In genomic region chr5:169218176-169218575, GRCh38 we compare ENCODE assay signal across 22 cellular contexts.
"Had no signal": no experiment of that assay in that cellular context is flagged by ENCODE, and none has a peak within 500 bp of the region (broad histone marks: within the 10 kb centered on the region; RNA-seq: fewer than 3 reads in every experiment).

No MANE protein-coding gene starts in this region.

- H3K36me3 Mint-ChIP-seq: activated naive CD4-positive, alpha-beta T cell treated with anti-CD3 and anti-CD28 coated beads, Interleukin-2, amount 10 ng/mL, durations not matched to agents 7 days and 5 days; immature natural killer cell; natural killer cell had no signal

- DNase-seq: activated CD4-positive, alpha-beta T cell treated with anti-CD3 and anti-CD28 coated beads, Interleukin-2, amount 10 ng/mL, durations not matched to agents 7 days and 5 days; activated CD4-positive, CD25-positive, alpha-beta regulatory T cell; activated CD8-positive, alpha-beta T cell treated with anti-CD3 and anti-CD28 coated beads, Interleukin-2, amount 10 ng/mL, durations not matched to agents 7 days and 5 days; activated naive CD4-positive, alpha-beta T cell treated with anti-CD3 and anti-CD28 coated beads, Interleukin-2, amount 10 ng/mL, durations not matched to agents 7 days and 5 days; activated naive CD8-positive, alpha-beta T cell treated with anti-CD3 and anti-CD28 coated beads, Interleukin-2, amount 50 U/mL, for 24 hours; activated T-cell treated with anti-CD3 and anti-CD28 coated beads, Interleukin-2, amount 50 U/mL, for 24 hours; aorta; brain microvascular endothelial cell; central memory CD4-positive, alpha-beta T cell; effector CD4-positive, alpha-beta T cell; heart right ventricle; immature natural killer cell; mesenchymal stem cell; natural killer cell; nucleus accumbens; posterior cingulate gyrus; stimulated activated CD8-positive, alpha-beta memory T cell treated with anti-CD3 and anti-CD28 coated beads, Interleukin-4, amount 100 ng/mL, for 48 hours; stimulated activated naive CD4-positive, alpha-beta T cell; T-helper 1 cell; T-helper 9 cell had no signal

- H3K27ac ChIP-seq: brain microvascular endothelial cell, heart right ventricle, tibial nerve had no signal

- H3K36me3 ChIP-seq: brain microvascular endothelial cell, heart right ventricle, tibial nerve had no signal

- H3K4me3 Mint-ChIP-seq: activated CD4-positive, alpha-beta T cell treated with anti-CD3 and anti-CD28 coated beads, Interleukin-2, amount 10 ng/mL, durations not matched to agents 7 days and 5 days; activated CD8-positive, alpha-beta T cell treated with anti-CD3 and anti-CD28 coated beads, Interleukin-2, amount 10 ng/mL, durations not matched to agents 7 days and 5 days; activated naive CD4-positive, alpha-beta T cell treated with anti-CD3 and anti-CD28 coated beads, Interleukin-2, amount 10 ng/mL, durations not matched to agents 7 days and 5 days; activated naive CD8-positive, alpha-beta T cell treated with anti-CD3 and anti-CD28 coated beads, Interleukin-2, amount 50 U/mL, for 24 hours; activated T-cell treated with anti-CD3 and anti-CD28 coated beads, Interleukin-2, amount 50 U/mL, for 24 hours; immature natural killer cell; natural killer cell had no signal

- ATAC-seq: activated CD8-positive, alpha-beta T cell treated with anti-CD3 and anti-CD28 coated beads, Interleukin-2, amount 10 ng/mL, durations not matched to agents 7 days and 5 days; activated naive CD8-positive, alpha-beta T cell treated with anti-CD3 and anti-CD28 coated beads, Interleukin-2, amount 50 U/mL, for 24 hours; heart right ventricle; natural killer cell had no signal

- H3K9me3 Mint-ChIP-seq: activated CD4-positive, alpha-beta T cell treated with anti-CD3 and anti-CD28 coated beads, Interleukin-2, amount 10 ng/mL, durations not matched to agents 7 days and 5 days; activated naive CD4-positive, alpha-beta T cell treated with anti-CD3 and anti-CD28 coated beads, Interleukin-2, amount 10 ng/mL, durations not matched to agents 7 days and 5 days; activated naive CD8-positive, alpha-beta T cell treated with anti-CD3 and anti-CD28 coated beads, Interleukin-2, amount 50 U/mL, for 24 hours; activated T-cell treated with anti-CD3 and anti-CD28 coated beads, Interleukin-2, amount 50 U/mL, for 24 hours; activated T-helper 2 cell treated with anti-CD3 and anti-CD28 coated beads, Interferon-gamma antibody, Interleukin-2, Interleukin-4, amounts not matched to agents 10 μg/mL and 5 μg/mL and 100 μg/mL, durations not matched to agents 14 hours and 24 hours and 36 hours; natural killer cell had no signal

- H3K27ac Mint-ChIP-seq: activated CD4-positive, alpha-beta T cell treated with anti-CD3 and anti-CD28 coated beads, Interleukin-2, amount 10 ng/mL, durations not matched to agents 7 days and 5 days; activated CD8-positive, alpha-beta T cell treated with anti-CD3 and anti-CD28 coated beads, Interleukin-2, amount 10 ng/mL, durations not matched to agents 7 days and 5 days; activated naive CD4-positive, alpha-beta T cell treated with anti-CD3 and anti-CD28 coated beads, Interleukin-2, amount 10 ng/mL, durations not matched to agents 7 days and 5 days; activated naive CD8-positive, alpha-beta T cell treated with anti-CD3 and anti-CD28 coated beads, Interleukin-2, amount 50 U/mL, for 24 hours; activated T-cell treated with anti-CD3 and anti-CD28 coated beads, Interleukin-2, amount 50 U/mL, for 24 hours; activated T-helper 2 cell treated with anti-CD3 and anti-CD28 coated beads, Interferon-gamma antibody, Interleukin-2, Interleukin-4, amounts not matched to agents 10 μg/mL and 5 μg/mL and 100 μg/mL, durations not matched to agents 14 hours and 24 hours and 36 hours; immature natural killer cell; natural killer cell had no signal

- H3K4me1 Mint-ChIP-seq: activated CD4-positive, alpha-beta T cell treated with anti-CD3 and anti-CD28 coated beads, Interleukin-2, amount 10 ng/mL, durations not matched to agents 7 days and 5 days; activated naive CD4-positive, alpha-beta T cell treated with anti-CD3 and anti-CD28 coated beads, Interleukin-2, amount 10 ng/mL, durations not matched to agents 7 days and 5 days; activated naive CD8-positive, alpha-beta T cell treated with anti-CD3 and anti-CD28 coated beads, Interleukin-2, amount 50 U/mL, for 24 hours; immature natural killer cell; natural killer cell had no signal

- H3K4me3 ChIP-seq: heart right ventricle, tibial nerve had no signal

- H3K9me3 ChIP-seq: heart right ventricle, tibial nerve had no signal

- H3K27me3 Mint-ChIP-seq: activated naive CD4-positive, alpha-beta T cell treated with anti-CD3 and anti-CD28 coated beads, Interleukin-2, amount 10 ng/mL, durations not matched to agents 7 days and 5 days; activated naive CD8-positive, alpha-beta T cell treated with anti-CD3 and anti-CD28 coated beads, Interleukin-2, amount 50 U/mL, for 24 hours had no signal
